Comparison of ENCODE assay signal across 1 cellular context in the genomic region with DNA sequence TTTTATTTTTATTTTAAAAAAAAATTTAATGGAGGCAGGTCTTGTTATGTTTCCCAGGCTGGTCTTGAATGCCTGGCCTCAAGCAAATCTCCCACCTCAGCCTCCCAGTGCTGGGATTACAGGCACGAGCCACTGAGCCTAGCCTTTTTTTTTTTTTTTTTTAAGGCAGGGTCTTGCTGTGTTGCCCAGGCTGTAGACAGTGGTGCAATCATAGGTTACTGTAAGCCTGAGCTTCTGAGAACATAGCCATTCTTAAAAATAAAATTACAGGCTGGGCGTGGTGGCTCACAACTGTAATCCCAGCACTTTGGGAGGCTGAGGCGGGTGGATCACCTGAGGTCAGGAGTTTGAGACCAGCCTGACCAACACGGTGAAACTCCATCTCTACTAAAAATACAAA. TPM values are rescaled to one million over a fixed set of nuclear protein-coding genes. Genes with fewer than 3 reads are reported as not detected.
"Had no signal": no experiment of that assay in that cellular context is flagged by ENCODE, and none has a peak within 500 bp of the region (broad histone marks: within the 10 kb centered on the region; RNA-seq: fewer than 3 reads in every experiment).

No MANE protein-coding gene starts in this region.

RNA-seq across cellular contexts. Expression of a gene that starts 14.7 kb away (rescaled TPM):
- total RNA-seq: G401 had no signal

RNA-seq across cellular contexts. Expression of a gene that starts 29.9 kb away (rescaled TPM):
- total RNA-seq: G401 had no signal

RNA-seq across cellular contexts. Expression of a gene that starts 36.8 kb away (rescaled TPM):
- total RNA-seq: G401 had no signal
